Comparison of ENCODE assay signal across 22 cellular contexts in the genomic region with DNA sequence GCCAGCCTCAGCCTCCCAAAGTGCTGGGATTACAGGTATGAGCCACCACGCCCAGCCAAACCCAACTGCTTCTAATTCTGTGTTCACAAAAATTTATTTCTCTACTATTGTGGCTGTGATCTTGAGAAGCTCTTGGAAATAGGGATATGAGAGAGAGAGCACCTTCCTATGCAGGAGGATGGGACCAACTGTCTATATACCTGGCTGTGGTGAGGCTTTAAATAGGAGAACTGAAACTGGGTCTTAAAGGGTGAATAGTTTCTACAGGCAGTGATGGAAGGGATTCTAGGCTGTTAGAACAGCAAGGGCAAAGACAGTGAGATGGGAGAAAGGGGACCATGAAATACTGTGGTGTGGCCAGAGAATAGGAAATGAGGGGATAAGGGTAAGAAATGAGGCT. TPM values are rescaled to one million over a fixed set of nuclear protein-coding genes. Genes with fewer than 3 reads are reported as not detected.
DNase-seq lines count a peak whose midpoint lies in the region; ATAC-seq, FAIRE-seq and TF ChIP-seq lines count a peak whose summit lies in the region.
"Had no signal": no experiment of that assay in that cellular context is flagged by ENCODE, and none has a peak within 500 bp of the region (broad histone marks: within the 10 kb centered on the region; RNA-seq: fewer than 3 reads in every experiment).

No MANE protein-coding gene starts in this region.

- peak overlapping the region; percentile 9 for H3K27ac Mint-ChIP-seq in neural progenitor cell
- H3K27ac Mint-ChIP-seq in activated T-cell treated with anti-CD3 and anti-CD28 coated beads, Interleukin-2, amount 50 U/mL, for 24 hours, result no peak overlapping the region
- H3K27ac Mint-ChIP-seq: CD4-positive, alpha-beta T cell; GM23338 had no signal

- no peak overlapping the region for H3K9ac ChIP-seq in GM12878 (ENCODE audit: control insufficient read depth, insufficient read depth, low read length)
- H3K9ac ChIP-seq in neural progenitor cell, result no peak overlapping the region
- H3K9ac ChIP-seq in GM23248, result no peak overlapping the region

- H3K36me3 ChIP-seq in GM12878 (ENCODE audit: control insufficient read depth in 2 of 2, insufficient read depth in 2 of 2, low read length in 1 of 2) (no peaks in the 10 kb centered on the region; a peak in 2 of 4 replicates), neural progenitor cell (no peaks in the 10 kb centered on the region), GM23248 (ENCODE audit: low read depth) (no peaks in the 10 kb centered on the region; the same call in 1 of the 2 replicates)

- CTCF ChIA-PET in GM12878 (lab: Yijun Ruan, JAX), result interaction anchor here (0.8 kb wide), 1 partner anchor 15 kb away, joined by 3 read pairs; no protein-coding TSS in a partner anchor

- TF ChIP-seq POLR2A in GM12878 (IDR thresholded peaks at IDR 0.05; ENCODE audit: low read depth, low read length), result no peak

- intact Hi-C loops in GM12878 (cut with micrococcal nuclease; ENCODE audit: unreplicated experiment), result no loop called here

- no peak overlapping the region for H3K4me3 Mint-ChIP-seq in neural progenitor cell
- no peak overlapping the region for H3K4me3 Mint-ChIP-seq in activated T-cell treated with anti-CD3 and anti-CD28 coated beads, Interleukin-2, amount 50 U/mL, for 24 hours
- H3K4me3 Mint-ChIP-seq: CD4-positive, alpha-beta T cell; GM23338 had no signal

- POLR2A ChIA-PET in GM12878 (lab: Charles Lee), result no interaction called here

- H3K4me2 ChIP-seq in GM12878 (ENCODE audit: control insufficient read depth, insufficient read depth), result no peak overlapping the region
- no peak overlapping the region for H3K4me2 ChIP-seq in neural progenitor cell
- no peak overlapping the region for H3K4me2 ChIP-seq in GM23248 (ENCODE audit: unreplicated experiment)
- H3K4me2 ChIP-seq: A549, GM23338 had no signal

- peaks cover 4% of the 10 kb centered on the region for H3K4me1 Mint-ChIP-seq in neural progenitor cell
- peaks cover 18% of the 10 kb centered on the region for H3K4me1 Mint-ChIP-seq in activated T-cell treated with anti-CD3 and anti-CD28 coated beads, Interleukin-2, amount 50 U/mL, for 24 hours (ENCODE audit: low read depth)
- H3K4me1 Mint-ChIP-seq: GM23338 had no signal

- H4K20me1 ChIP-seq in GM12878 (ENCODE audit: control insufficient read depth, insufficient read depth), result no peaks in the 10 kb centered on the region
- H4K20me1 ChIP-seq in neural progenitor cell (ENCODE audit: low read depth), result no peaks in the 10 kb centered on the region
- H4K20me1 ChIP-seq in GM23248 (ENCODE audit: insufficient read depth), result no peaks in the 10 kb centered on the region

- no peaks in the 10 kb centered on the region for H3K9me2 ChIP-seq in GM23248 (ENCODE audit: insufficient read depth)

- no peaks in the 10 kb centered on the region for H3K9me3 Mint-ChIP-seq in neural progenitor cell
- H3K9me3 Mint-ChIP-seq in activated T-cell treated with anti-CD3 and anti-CD28 coated beads, Interleukin-2, amount 50 U/mL, for 24 hours, result no peaks in the 10 kb centered on the region
- H3K9me3 Mint-ChIP-seq: CD4-positive, alpha-beta T cell; GM23338 had no signal

- no TSS peak for BruUV-seq in GM12878 (replicated peaks; lab: Mats Ljungman, UMichigan)

- TF ChIP-seq EP300 in GM12878 (IDR thresholded peaks at IDR 0.05; ENCODE audit: borderline replicate concordance in 1 of 2, control insufficient read depth in 1 of 2, low read depth in 2 of 2, low read length in 2 of 2), result no peak

- no peaks in the 10 kb centered on the region for H3K27me3 Mint-ChIP-seq in neural progenitor cell (ENCODE audit: insufficient read depth, low read depth)
- H3K27me3 Mint-ChIP-seq in activated T-cell treated with anti-CD3 and anti-CD28 coated beads, Interleukin-2, amount 50 U/mL, for 24 hours, result no peaks in the 10 kb centered on the region
- H3K27me3 Mint-ChIP-seq: CD4-positive, alpha-beta T cell had no signal

- no peaks in the 10 kb centered on the region for H3K27me3 ChIP-seq in GM12878 (replicated peaks in 1 of 2; ENCODE audit: control insufficient read depth in 2 of 2, insufficient read depth in 2 of 2, low read length in 1 of 2)
- H3K27me3 ChIP-seq in neural progenitor cell, result no peaks in the 10 kb centered on the region
- H3K27me3 ChIP-seq in GM23248 (replicated peaks; ENCODE audit: insufficient read depth), result no peaks in the 10 kb centered on the region

- WGBS in GM12878 (ENCODE audit: insufficient coverage, insufficient replicate concordance, low lambda C conversion rate, missing lambda C conversion rate), result 74% methylated on average over 1 of the region's 1 CpG
- 64 to 73% methylated on average over 1 of the region's 1 CpG for WGBS in GM23248 (ENCODE audit: low coverage in 1 of 2, low lambda C conversion rate in 2 of 2, missing lambda C conversion rate in 2 of 2), 2 experiments

- SMC1A ChIA-PET in GM12878 (lab: Charles Lee; ENCODE audit: uncharacterized antibody, unreplicated experiment), result no interaction called here

- peaks cover 3% of the 10 kb centered on the region; the same call in 1 of the 2 replicates for H3K4me1 ChIP-seq in GM12878 (ENCODE audit: control insufficient read depth, insufficient read depth, low read length)
- peaks cover 9% of the 10 kb centered on the region for H3K4me1 ChIP-seq in neural progenitor cell
- no peaks in the 10 kb centered on the region for H3K4me1 ChIP-seq in GM23248 (ENCODE audit: insufficient read depth)
- H3K4me1 ChIP-seq: A549, Caco-2 had no signal

- H3K27ac ChIP-seq in GM12878 (ENCODE audit: control insufficient read depth, insufficient read depth) (no peak overlapping the region), neural progenitor cell (no peak overlapping the region), caudate nucleus (ENCODE audit: low read depth, low read length) (no peak overlapping the region), GM23248 (no peak overlapping the region)
- H3K27ac ChIP-seq: 22Rv1, A549, C4-2B, HL-60 had no signal

- H3F3A ChIP-seq in neural progenitor cell (ENCODE audit: low read depth) (no peaks in the 10 kb centered on the region), GM23248 (ENCODE audit: insufficient read depth) (no peaks in the 10 kb centered on the region)

- peak; percentile 41 for FAIRE-seq in GM18507 (lab: Jason Lieb, UNC)
- FAIRE-seq in GM12878 (lab: Jason Lieb, UNC), result no peak
- FAIRE-seq: A549, D721Med, G401.6, GM19239, H54 had no signal

- H3K36me3 Mint-ChIP-seq in neural progenitor cell, result peaks cover 22% of the 10 kb centered on the region
- peaks cover 81% of the 10 kb centered on the region for H3K36me3 Mint-ChIP-seq in activated T-cell treated with anti-CD3 and anti-CD28 coated beads, Interleukin-2, amount 50 U/mL, for 24 hours (ENCODE audit: low read depth)

- no peak overlapping the region for H3K4me3 ChIP-seq in GM12864 (ENCODE audit: low read depth, low read length)
- H3K4me3 ChIP-seq in GM12878, result no peak overlapping the region
- no peak overlapping the region for H3K4me3 ChIP-seq in neural progenitor cell
- no peak overlapping the region for H3K4me3 ChIP-seq in GM23248
- H3K4me3 ChIP-seq: A549, GM23338 had no signal

- peak; percentile 76 for ATAC-seq in GM12878
- no peak for ATAC-seq in HG02884 (IDR thresholded peaks at IDR 0.05; ENCODE audit: unreplicated experiment)
- ATAC-seq: A549, GM23338 had no signal

- in situ Hi-C loops in GM12878 (cut with MboI), result no loop called here
- in situ Hi-C loops in GM23248 (cut with MboI), result no loop called here

- no peak for TF ChIP-seq RAD21 in GM12878 (IDR thresholded peaks at IDR 0.05; ENCODE audit: insufficient read depth, low read depth, low read length)

- no peaks in the 10 kb centered on the region for H3K79me2 ChIP-seq in GM12878 (ENCODE audit: control insufficient read depth, insufficient read depth, low read length)
- H3K79me2 ChIP-seq in neural progenitor cell (ENCODE audit: low read depth), result no peaks in the 10 kb centered on the region
- no peaks in the 10 kb centered on the region for H3K79me2 ChIP-seq in GM23248 (ENCODE audit: insufficient read depth)

- RAD21 ChIA-PET in GM12878 (lab: Charles Lee; ENCODE audit: unreplicated experiment), result no interaction called here

- TF ChIP-seq CTCF in GM12864 (IDR thresholded peaks at IDR 0.05; ENCODE audit: low read depth, low read length, missing control alignments) (no peak), GM12878 (IDR thresholded peaks at IDR 0.05 in 2 of 3, conservative IDR thresholded peaks at IDR 0.05 in 1 of 3; ENCODE audit: control insufficient read depth in 2 of 3, extremely low read depth in 1 of 3, insufficient read depth in 1 of 3, low read depth in 3 of 3, low read length in 3 of 3) (no peak), neural progenitor cell (IDR thresholded peaks at IDR 0.05) (no peak)

- no peaks in the 10 kb centered on the region for H3K9me3 ChIP-seq in GM12878 (replicated peaks; ENCODE audit: control insufficient read depth, insufficient read depth, low read length)
- no peaks in the 10 kb centered on the region for H3K9me3 ChIP-seq in neural progenitor cell (ENCODE audit: low read depth)
- H3K9me3 ChIP-seq in GM23248 (ENCODE audit: low read depth), result no peaks in the 10 kb centered on the region
- H3K9me3 ChIP-seq: A549, Caco-2 had no signal

- H2AFZ ChIP-seq in GM12878 (ENCODE audit: control insufficient read depth, low read depth, low read length), result no peak overlapping the region
- H2AFZ ChIP-seq in neural progenitor cell (replicated peaks), result no peak overlapping the region
- H2AFZ ChIP-seq in GM23248, result no peak overlapping the region
- H2AFZ ChIP-seq: GM23338 had no signal

- DNase-seq in GM12864 (ENCODE audit: low read depth), result peak; percentile 15
- no peak for DNase-seq in GM18507 (ENCODE audit: extremely low spot score, insufficient read length, low read depth)
- DNase-seq in GM12878 (ENCODE audit: low read depth, low spot score), result no peak
- no peak for DNase-seq in neural progenitor cell (ENCODE audit: low spot score)
- DNase-seq in caudate nucleus (lab: John Stamatoyannopoulos, UW), result no peak
- DNase-seq in activated T-cell treated with anti-CD3 and anti-CD28 coated beads, Interleukin-2, amount 50 U/mL, for 24 hours, result no peak
- DNase-seq in GM23248, result no peak
- DNase-seq: AML-193; Caco-2; CD4-positive, alpha-beta T cell; HCEC 1CT had no signal

RNA-seq across cellular contexts. Expression of gene PTCH2, which starts 8.3 kb away (rescaled TPM):
- 0.47 and 0.73 TPM in 2 replicates for total RNA-seq in GM12878 (2013; cell fraction: nucleolus; rRNA removed)
- total RNA-seq in GM12878 (2014; rRNA removed) (0.11 and 0.27 TPM in 2 replicates), GM12878 (2014; rRNA removed; fragmentation: Illumina TruSeq; extraction: Trizol) (7.6 and 8.4 TPM in 2 replicates), GM12878 (2021) (0.87 and 0.96 TPM in 2 replicates), neural progenitor cell (ENCODE audit: low replicate concordance) (0.09 TPM in 1 of 2 replicates, not detected in the other)
- 0.05 TPM for polyA plus RNA-seq in GM12878 (2011; ENCODE audit: low read depth)
- polyA plus RNA-seq in GM12878 (2011; rRNA removed) (0.07 and 0.16 TPM in 2 replicates), GM12878 (2014; fragmentation: Illumina TruSeq; extraction: Trizol) (0.03 TPM in 1 of 2 replicates, not detected in the other), GM12878 (2014; fragmentation: Nextera tagmentation; extraction: Ambion mirVana) (under 1 TPM; 0.06 to 0.18 TPM), GM12878 (2014; rRNA removed) (0.06 and 0.09 TPM in 2 replicates), GM12878 (2016; fragmentation: Nextera tagmentation; extraction: Ambion mirVana) (under 1 TPM; 0.04 to 0.33 TPM), GM23248 (2016; fragmentation: Nextera tagmentation; extraction: Ambion mirVana) (0.05 and 0.11 TPM in 2 replicates)
- polyA plus RNA-seq in GM12878 (2011; cell fraction: cytosol; rRNA removed), result 0.06 and 0.07 TPM in 2 replicates
- polyA plus RNA-seq in GM12878 (2011; cell fraction: nucleus; rRNA removed), result 0.45 and 0.64 TPM in 2 replicates
- 0.14 TPM in 2 replicates for polyA plus RNA-seq in GM12878 (2012)
- 0.21 TPM in 1 of 2 replicates, not detected in the other for polyA minus RNA-seq in GM12878 (2011; rRNA and poly(A)+ RNA removed)
- polyA minus RNA-seq in GM12878 (2011; cell fraction: cytosol; rRNA and poly(A)+ RNA removed), result 2.3 and 3.4 TPM in 2 replicates
- 0.12 and 0.29 TPM in 2 replicates for polyA minus RNA-seq in GM12878 (2011; cell fraction: nucleus; rRNA and poly(A)+ RNA removed)
- total RNA-seq in GM23248 (2014; rRNA removed; shearing (Covaris generic)), result 0.11 and 0.13 TPM in 2 replicates
- total RNA-seq: HT1080 had no signal

RNA-seq across cellular contexts. Expression of gene BTBD19, which starts 43.0 kb away (rescaled TPM):
- total RNA-seq in GM12878 (2013; cell fraction: nucleolus; rRNA removed), result 3.8 and 5.1 TPM in 2 replicates
- 0.44 and 1.1 TPM in 2 replicates for total RNA-seq in GM12878 (2014; rRNA removed)
- total RNA-seq in GM12878 (2014; rRNA removed; fragmentation: Illumina TruSeq; extraction: Trizol), result 0.18 and 0.45 TPM in 2 replicates
- total RNA-seq in GM12878 (2021), result 1.6 and 2.7 TPM in 2 replicates
- polyA plus RNA-seq in GM12878 (2011; ENCODE audit: low read depth), result 0.41 TPM
- 0.30 and 0.67 TPM in 2 replicates for polyA plus RNA-seq in GM12878 (2011; rRNA removed)
- 0.89 and 1.0 TPM in 2 replicates for polyA plus RNA-seq in GM12878 (2011; cell fraction: cytosol; rRNA removed)
- polyA plus RNA-seq in GM12878 (2011; cell fraction: nucleus; rRNA removed), result 3.0 and 3.1 TPM in 2 replicates
- polyA plus RNA-seq in GM12878 (2012), result 0.63 and 1.0 TPM in 2 replicates
- 0.29 and 0.37 TPM in 2 replicates for polyA plus RNA-seq in GM12878 (2014; fragmentation: Illumina TruSeq; extraction: Trizol)
- polyA plus RNA-seq in GM12878 (2014; fragmentation: Nextera tagmentation; extraction: Ambion mirVana), result under 1 TPM; 0.13 to 0.40 TPM
- 1.0 and 3.0 TPM in 2 replicates for polyA plus RNA-seq in GM12878 (2014; rRNA removed)
- under 1 TPM; 0.18 to 0.23 TPM for polyA plus RNA-seq in GM12878 (2016; fragmentation: Nextera tagmentation; extraction: Ambion mirVana)
- 0.80 and 1.2 TPM in 2 replicates for polyA minus RNA-seq in GM12878 (2011; rRNA and poly(A)+ RNA removed)
- 1.1 TPM in 1 of 2 replicates, not detected in the other for polyA minus RNA-seq in GM12878 (2011; cell fraction: cytosol; rRNA and poly(A)+ RNA removed)
- polyA minus RNA-seq in GM12878 (2011; cell fraction: nucleus; rRNA and poly(A)+ RNA removed), result 1.6 and 3.2 TPM in 2 replicates
- total RNA-seq in neural progenitor cell (ENCODE audit: low replicate concordance), result 1.4 and 1.7 TPM in 2 replicates
- 8.0 and 12.0 TPM in 2 replicates for total RNA-seq in GM23248 (2014; rRNA removed; shearing (Covaris generic))
- 9.4 and 12.1 TPM in 2 replicates for polyA plus RNA-seq in GM23248 (2016; fragmentation: Nextera tagmentation; extraction: Ambion mirVana)

RNA-seq across cellular contexts. Expression of gene DYNLT4, which starts 44.2 kb away (rescaled TPM):
- 1.3 TPM in 1 of 2 replicates, not detected in the other for total RNA-seq in GM12878 (2013; cell fraction: nucleolus; rRNA removed)
- not detected in 2 replicates for total RNA-seq in GM12878 (2014; rRNA removed)
- total RNA-seq in GM12878 (2014; rRNA removed; fragmentation: Illumina TruSeq; extraction: Trizol), result not detected in 2 replicates
- total RNA-seq in GM12878 (2021), result 0.28 and 0.45 TPM in 2 replicates
- not detected for polyA plus RNA-seq in GM12878 (2011; ENCODE audit: low read depth)
- not detected in 2 replicates for polyA plus RNA-seq in GM12878 (2011; rRNA removed)
- 0.10 TPM in 1 of 2 replicates, not detected in the other for polyA plus RNA-seq in GM12878 (2011; cell fraction: cytosol; rRNA removed)
- polyA plus RNA-seq in GM12878 (2011; cell fraction: nucleus; rRNA removed), result 0.22 TPM in 1 of 2 replicates, not detected in the other
- not detected in 2 replicates for polyA plus RNA-seq in GM12878 (2012)
- polyA plus RNA-seq in GM12878 (2014; fragmentation: Illumina TruSeq; extraction: Trizol), result not detected in 2 replicates
- not detected for polyA plus RNA-seq in GM12878 (2014; fragmentation: Nextera tagmentation; extraction: Ambion mirVana)
- not detected in 2 replicates for polyA plus RNA-seq in GM12878 (2014; rRNA removed)
- under 1 TPM in 1 of 2 experiments, not detected in 1; 0.23 TPM for polyA plus RNA-seq in GM12878 (2016; fragmentation: Nextera tagmentation; extraction: Ambion mirVana)
- not detected in 2 replicates for polyA minus RNA-seq in GM12878 (2011; rRNA and poly(A)+ RNA removed)
- polyA minus RNA-seq in GM12878 (2011; cell fraction: cytosol; rRNA and poly(A)+ RNA removed), result not detected in 2 replicates
- polyA minus RNA-seq in GM12878 (2011; cell fraction: nucleus; rRNA and poly(A)+ RNA removed), result 0.57 and 0.60 TPM in 2 replicates
- not detected in 2 replicates for total RNA-seq in neural progenitor cell (ENCODE audit: low replicate concordance)
- total RNA-seq in GM23248 (2014; rRNA removed; shearing (Covaris generic)), result not detected in 2 replicates
- 0.52 and 0.59 TPM in 2 replicates for polyA plus RNA-seq in GM23248 (2016; fragmentation: Nextera tagmentation; extraction: Ambion mirVana)
- total RNA-seq: Caco-2, HT1080 had no signal
- polyA plus RNA-seq: GM23338 had no signal

RNA-seq across cellular contexts. Expression of gene PLK3, which starts 51.1 kb away (rescaled TPM):
- total RNA-seq in GM12878 (2013; cell fraction: nucleolus; rRNA removed), result 46.1 and 49.0 TPM in 2 replicates
- 19.9 and 23.1 TPM in 2 replicates for total RNA-seq in GM12878 (2014; rRNA removed)
- total RNA-seq in GM12878 (2014; rRNA removed; fragmentation: Illumina TruSeq; extraction: Trizol), result 8.1 and 9.0 TPM in 2 replicates
- 16.5 and 20.9 TPM in 2 replicates for total RNA-seq in GM12878 (2021)
- 5.7 TPM for polyA plus RNA-seq in GM12878 (2011; ENCODE audit: low read depth)
- 6.4 and 11.6 TPM in 2 replicates for polyA plus RNA-seq in GM12878 (2011; rRNA removed)
- 15.5 and 18.4 TPM in 2 replicates for polyA plus RNA-seq in GM12878 (2011; cell fraction: cytosol; rRNA removed)
- polyA plus RNA-seq in GM12878 (2011; cell fraction: nucleus; rRNA removed), result 86.8 and 98.6 TPM in 2 replicates
- 12.9 and 13.7 TPM in 2 replicates for polyA plus RNA-seq in GM12878 (2012)
- 5.4 and 9.3 TPM in 2 replicates for polyA plus RNA-seq in GM12878 (2014; fragmentation: Illumina TruSeq; extraction: Trizol)
- polyA plus RNA-seq in GM12878 (2014; fragmentation: Nextera tagmentation; extraction: Ambion mirVana), result 1 to 10 TPM; 1.5 to 1.9 TPM
- 23.2 and 29.2 TPM in 2 replicates for polyA plus RNA-seq in GM12878 (2014; rRNA removed)
- 10 to 100 TPM; 12.5 to 17.5 TPM for polyA plus RNA-seq in GM12878 (2016; fragmentation: Nextera tagmentation; extraction: Ambion mirVana)
- 10.7 and 18.8 TPM in 2 replicates for polyA minus RNA-seq in GM12878 (2011; rRNA and poly(A)+ RNA removed)
- 7.9 and 8.8 TPM in 2 replicates for polyA minus RNA-seq in GM12878 (2011; cell fraction: cytosol; rRNA and poly(A)+ RNA removed)
- 30.6 and 52.9 TPM in 2 replicates for polyA minus RNA-seq in GM12878 (2011; cell fraction: nucleus; rRNA and poly(A)+ RNA removed)
- total RNA-seq in neural progenitor cell (ENCODE audit: low replicate concordance), result 2.2 and 6.6 TPM in 2 replicates
- total RNA-seq in GM23248 (2014; rRNA removed; shearing (Covaris generic)), result 28.5 and 30.7 TPM in 2 replicates
- polyA plus RNA-seq in GM23248 (2016; fragmentation: Nextera tagmentation; extraction: Ambion mirVana), result 29.8 and 30.2 TPM in 2 replicates
